15 cellular contexts compared by ENCODE assay signal in the genomic region with DNA sequence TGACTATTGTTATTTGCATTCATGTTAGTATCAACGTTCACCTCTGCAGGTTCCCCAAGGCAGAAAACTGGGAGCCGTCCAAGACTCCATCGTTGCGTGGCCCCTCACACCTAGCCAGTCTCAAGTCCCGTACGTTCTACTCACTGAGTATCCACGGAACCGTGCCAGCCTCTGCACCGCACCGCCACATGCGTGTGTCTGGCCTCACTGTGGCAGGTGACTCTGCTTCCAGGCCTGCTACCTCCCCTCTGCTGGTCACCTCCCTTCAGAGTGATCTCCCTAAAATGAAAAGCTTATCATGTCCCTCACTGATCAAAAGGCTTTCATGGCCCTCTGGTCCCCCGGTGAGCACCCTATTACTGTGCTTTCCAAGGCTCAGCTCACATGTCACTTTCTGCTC.
DNase-seq lines count a peak whose midpoint lies in the region; ATAC-seq and TF ChIP-seq lines count a peak whose summit lies in the region.
"Had no signal": no experiment of that assay in that cellular context is flagged by ENCODE, and none has a peak within 500 bp of the region (broad histone marks: within the 10 kb centered on the region; RNA-seq: fewer than 3 reads in every experiment).

No MANE protein-coding gene starts in this region.

- no peaks in the 10 kb centered on the region for H3K9me3 ChIP-seq in thyroid gland
- H3K9me3 ChIP-seq in colonic mucosa = no peaks in the 10 kb centered on the region
- H3K9me3 ChIP-seq: HAP-1 had no signal

- peaks cover 31 to 57% of the 10 kb centered on the region in 2 donors for H3K4me1 ChIP-seq in thyroid gland
- no peaks in the 10 kb centered on the region for H3K4me1 ChIP-seq in colonic mucosa
- H3K4me1 ChIP-seq: HAP-1 had no signal

- 30 to 61% methylated on average over 12 of the region's 12 CpGs for WGBS in thyroid gland, 2 donors

- TF ChIP-seq CTCF in thyroid gland (IDR thresholded peaks at IDR 0.05) = no peak
- TF ChIP-seq CTCF in colonic mucosa (IDR thresholded peaks at IDR 0.05) = no peak

- H3K27ac ChIP-seq in cingulate gyrus (ENCODE audit: low read depth, low read length) (peak overlapping the region; percentile 47), thyroid gland (peak overlapping the region; percentile 30 to 59 (median 58)), colonic mucosa (no peak overlapping the region)
- H3K27ac ChIP-seq: 22Rv1 had no signal

- no peak for TF ChIP-seq POLR2A in thyroid gland (IDR thresholded peaks at IDR 0.05)

- no peak overlapping the region for H3K9ac ChIP-seq in colonic mucosa (ENCODE audit: low read depth in 2 of 2, low read length in 2 of 2)

- no peak for ATAC-seq in GM19395 (IDR thresholded peaks at IDR 0.05; ENCODE audit: unreplicated experiment)
- ATAC-seq: CD8-positive, alpha-beta T cell; GM12878 had no signal

- DNase-seq in DMS53 (lab: John Stamatoyannopoulos, UW) = peak; percentile 7
- no peak for DNase-seq in DMS53 treated with DMSO at 0.1 percent for 48 hours (lab: John Stamatoyannopoulos, UW; ENCODE audit: unreplicated experiment)
- peak; percentile 83 for DNase-seq in mesenteric fat pad (ENCODE audit: low spot score)
- peak; percentile 81 to 87 for DNase-seq in thyroid gland
- DNase-seq in HCEC 1CT = no peak
- no peak for DNase-seq in colonic mucosa
- DNase-seq: CD8-positive, alpha-beta T cell; COR-L47; GOT3; HFFc6 had no signal

- intact Hi-C loops in thyroid gland (cut with DNase I) = no loop called here
- intact Hi-C loops in colonic mucosa (cut with DNase I) = no loop called here

- H3K4me3 ChIP-seq in thyroid gland (replicated peaks in 1 of 3) (no peak overlapping the region), colonic mucosa (no peak overlapping the region)
- H3K4me3 ChIP-seq: GM12878, HAP-1 had no signal

- H3K27me3 ChIP-seq in thyroid gland = no peaks in the 10 kb centered on the region
- H3K27me3 ChIP-seq in colonic mucosa = no peaks in the 10 kb centered on the region

- H3K36me3 ChIP-seq in thyroid gland = no peaks in the 10 kb centered on the region
- no peaks in the 10 kb centered on the region for H3K36me3 ChIP-seq in colonic mucosa
- H3K36me3 ChIP-seq: HAP-1 had no signal

Comparison
In these comparisons a context has a peak if more than half of its experiments do, and no peak if none do; other contexts are left out.
1. DNase-seq: peak in DMS53 (single experiment), mesenteric fat pad (single experiment) and thyroid gland (2 of 2); none in DMS53 treated with DMSO at 0.1 percent for 48 hours (single experiment), HCEC 1CT (single experiment) and colonic mucosa (single experiment).